9 cellular contexts compared by ENCODE assay signal in genomic region chr15:32657198-32657886, GRCh38. TPM values are rescaled to one million over a fixed set of nuclear protein-coding genes. Genes with fewer than 3 reads are reported as not detected.
A peak's percentile ranks its signal among the peaks of the same experiment; 100 is the strongest.
DNase-seq lines count a peak whose midpoint lies in the region; ATAC-seq and TF ChIP-seq lines count a peak whose summit lies in the region.
"Had no signal": no experiment of that assay in that cellular context is flagged by ENCODE, and none has a peak within 500 bp of the region (broad histone marks: within the 10 kb centered on the region; RNA-seq: fewer than 3 reads in every experiment).

No MANE protein-coding gene starts in this region.

- BruUV-seq in A673 (replicated peaks; lab: Mats Ljungman, UMichigan) = no TSS peak

- 42 to 75% methylated on average over 5 of the region's 5 CpGs for WGBS in lower leg skin, 2 donors

- DNase-seq in GM12864 (ENCODE audit: low read depth) (no peak), kidney glomerular epithelial cell (lab: John Stamatoyannopoulos, UW) (peak; percentile 53), HCEC 1CT (no peak), A673 (ENCODE audit: low spot score) (no peak), lower leg skin (ENCODE audit: low spot score in 2 of 2) (no peak), neural progenitor cell (ENCODE audit: low spot score) (no peak)
- no peak for DNase-seq in T-helper 2 cell treated with Interferon-gamma antibody and Interleukin-4, amounts not matched to agents 5 μg/mL and 100 μg/mL, for 36 hours (ENCODE audit: low spot score)

- no peak overlapping the region for H3K9ac ChIP-seq in neural progenitor cell

- H3K27ac Mint-ChIP-seq in T-helper 2 cell treated with Interferon-gamma antibody and Interleukin-4, amounts not matched to agents 5 μg/mL and 100 μg/mL, for 36 hours = peak overlapping the region; percentile 62
- no peak overlapping the region for H3K27ac Mint-ChIP-seq in neural progenitor cell
- H3K27ac Mint-ChIP-seq: brain had no signal

- no peaks in the 10 kb centered on the region for H3K27me3 Mint-ChIP-seq in T-helper 2 cell treated with Interferon-gamma antibody and Interleukin-4, amounts not matched to agents 5 μg/mL and 100 μg/mL, for 36 hours (ENCODE audit: low read depth)
- H3K27me3 Mint-ChIP-seq in neural progenitor cell (ENCODE audit: insufficient read depth, low read depth) = no peaks in the 10 kb centered on the region
- H3K27me3 Mint-ChIP-seq: brain had no signal

- H3K9me3 ChIP-seq in A673 (ENCODE audit: low read depth, low read length, poor library complexity, severe bottlenecking) (no peaks in the 10 kb centered on the region), neural progenitor cell (ENCODE audit: low read depth) (no peaks in the 10 kb centered on the region)

- H3K36me3 ChIP-seq in A673 (ENCODE audit: insufficient read depth, low read length, poor library complexity, severe bottlenecking) (no peaks in the 10 kb centered on the region), neural progenitor cell (no peaks in the 10 kb centered on the region)

- no peaks in the 10 kb centered on the region for H3K9me3 Mint-ChIP-seq in T-helper 2 cell treated with Interferon-gamma antibody and Interleukin-4, amounts not matched to agents 5 μg/mL and 100 μg/mL, for 36 hours
- H3K9me3 Mint-ChIP-seq in neural progenitor cell = no peaks in the 10 kb centered on the region
- H3K9me3 Mint-ChIP-seq: brain had no signal

- no peak overlapping the region for H2AFZ ChIP-seq in neural progenitor cell (replicated peaks)

- H3K4me1 ChIP-seq in A673 (ENCODE audit: insufficient read depth, low read length, poor library complexity, severe bottlenecking) (no peaks in the 10 kb centered on the region), neural progenitor cell (no peaks in the 10 kb centered on the region)

- H3F3A ChIP-seq in neural progenitor cell (ENCODE audit: low read depth) = no peaks in the 10 kb centered on the region

- intact Hi-C loops in A673 (cut with micrococcal nuclease; ENCODE audit: unreplicated experiment) (loop anchor here (5.0 kb wide), 1 partner anchor 475 kb away; no protein-coding TSS in a partner anchor), lower leg skin (cut with DNase I; ENCODE audit: low total_unique reads) (loop anchor here (10.0 kb wide), 1 partner anchor 477 kb away; no protein-coding TSS in a partner anchor)

- H3K27me3 ChIP-seq in A673 (replicated peaks; ENCODE audit: insufficient read depth, low read depth, low read length, poor library complexity) = no peaks in the 10 kb centered on the region
- no peaks in the 10 kb centered on the region for H3K27me3 ChIP-seq in neural progenitor cell

- POLR2A ChIA-PET in A673 (lab: Charles Lee; ENCODE audit: low non-redundant PET) = interaction anchor here (0.7 kb wide), 1 partner anchor 12 kb away, joined by 6 read pairs; no protein-coding TSS in a partner anchor

- H3K4me3 ChIP-seq in GM12864 (ENCODE audit: low read depth, low read length) (no peak overlapping the region), A673 (ENCODE audit: low read depth, low read length, poor library complexity, severe bottlenecking) (no peak overlapping the region), lower leg skin (ENCODE audit: low read depth, poor library complexity, severe bottlenecking) (no peak overlapping the region), neural progenitor cell (no peak overlapping the region)

- H3K27ac ChIP-seq in A673 (ENCODE audit: low read depth, low read length, poor library complexity, severe bottlenecking) = no peak overlapping the region
- no peak overlapping the region for H3K27ac ChIP-seq in neural progenitor cell

- peak overlapping the region; percentile 27 for H3K4me3 Mint-ChIP-seq in T-helper 2 cell treated with Interferon-gamma antibody and Interleukin-4, amounts not matched to agents 5 μg/mL and 100 μg/mL, for 36 hours
- H3K4me3 Mint-ChIP-seq in neural progenitor cell = no peak overlapping the region
- H3K4me3 Mint-ChIP-seq: brain had no signal

- H3K79me2 ChIP-seq in neural progenitor cell (ENCODE audit: low read depth) = no peaks in the 10 kb centered on the region

- peaks cover 29% of the 10 kb centered on the region for H3K36me3 Mint-ChIP-seq in T-helper 2 cell treated with Interferon-gamma antibody and Interleukin-4, amounts not matched to agents 5 μg/mL and 100 μg/mL, for 36 hours (ENCODE audit: low read depth)
- H3K36me3 Mint-ChIP-seq in neural progenitor cell = no peaks in the 10 kb centered on the region
- H3K36me3 Mint-ChIP-seq: brain had no signal

- ATAC-seq in HG02678 (IDR thresholded peaks at IDR 0.05; ENCODE audit: unreplicated experiment) = peak; percentile 67

- no peak for TF ChIP-seq POLR2A in lower leg skin (IDR thresholded peaks at IDR 0.05)

- peaks cover 3% of the 10 kb centered on the region for H4K20me1 ChIP-seq in neural progenitor cell (ENCODE audit: low read depth)

- peaks cover 9% of the 10 kb centered on the region for H3K4me1 Mint-ChIP-seq in T-helper 2 cell treated with Interferon-gamma antibody and Interleukin-4, amounts not matched to agents 5 μg/mL and 100 μg/mL, for 36 hours (ENCODE audit: low read depth)
- H3K4me1 Mint-ChIP-seq in neural progenitor cell = peaks cover 10% of the 10 kb centered on the region

- CTCF ChIA-PET in A673 (lab: Charles Lee) = no interaction called here

- TF ChIP-seq CTCF in GM12864 (IDR thresholded peaks at IDR 0.05; ENCODE audit: low read depth, low read length, missing control alignments) = peak; percentile 29
- TF ChIP-seq CTCF in A673 (conservative IDR thresholded peaks at IDR 0.05; ENCODE audit: low read depth, low read length) = no peak
- no peak for TF ChIP-seq CTCF in lower leg skin (IDR thresholded peaks at IDR 0.05)
- TF ChIP-seq CTCF in neural progenitor cell (IDR thresholded peaks at IDR 0.05) = no peak

- H3K4me2 ChIP-seq in neural progenitor cell = no peak overlapping the region

RNA-seq across cellular contexts. Expression of gene SCG5, which starts 15.8 kb away (rescaled TPM):
- total RNA-seq in A673 (2021) = 0.90 and 3.1 TPM in 2 replicates
- 1 to 10 TPM in 2 of 4 donors, under 1 TPM in 2; 0.61 to 1.9 (median 1.1) TPM for total RNA-seq in lower leg skin
- 69.4 and 101 TPM in 2 replicates for total RNA-seq in neural progenitor cell (ENCODE audit: low replicate concordance)

RNA-seq across cellular contexts. Expression of gene ARHGAP11A, which starts 42.0 kb away (rescaled TPM):
- total RNA-seq in A673 (2021) (167 and 173 TPM in 2 replicates), lower leg skin (1 to 10 TPM; 3.5 to 8.1 (median 4.7) TPM), neural progenitor cell (ENCODE audit: low replicate concordance) (51.1 and 83.9 TPM in 2 replicates)

Comparison
In these comparisons a context has a peak if more than half of its experiments do, and no peak if none do; other contexts are left out.
1. RNA of gene SCG5, which starts 15.8 kb away (total RNA-seq): 69.4 to 101 TPM in neural progenitor cell; 0.90 to 3.1 TPM in A673 and 0.61 to 1.9 TPM in lower leg skin; every median in the first group is over 10 times any median in the second.